In the genomic region with DNA sequence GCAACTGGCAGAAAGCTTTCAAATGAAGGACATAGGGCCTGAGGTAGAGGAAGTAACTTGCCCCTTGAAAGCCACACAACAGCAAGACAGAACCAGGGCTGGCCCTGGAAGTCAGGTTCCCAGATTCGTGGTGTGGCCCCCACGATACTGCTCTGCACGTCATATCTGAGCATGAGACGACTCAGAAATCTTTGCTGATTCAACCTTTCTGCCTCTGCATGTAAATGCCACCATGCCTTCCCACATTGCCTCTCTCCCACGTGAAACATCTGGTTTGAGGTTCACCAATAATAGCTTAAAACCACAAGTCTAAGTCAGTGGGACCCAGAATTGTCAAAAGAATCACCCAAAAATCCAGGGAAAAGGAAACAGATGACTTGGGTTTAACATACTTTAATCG, we compare ENCODE assay signal across 10 cellular contexts.
DNase-seq lines count a peak whose midpoint lies in the region; ATAC-seq and TF ChIP-seq lines count a peak whose summit lies in the region.
"Had no signal": no experiment of that assay in that cellular context is flagged by ENCODE, and none has a peak within 500 bp of the region (broad histone marks: within the 10 kb centered on the region; RNA-seq: fewer than 3 reads in every experiment).

No MANE protein-coding gene starts in this region.

- H3K4me2 ChIP-seq in mesenchymal stem cell (ENCODE audit: low read length, poor library complexity, severe bottlenecking), result no peak overlapping the region

- H3K27ac ChIP-seq in mesenchymal stem cell (ENCODE audit: low read length, poor library complexity, severe bottlenecking) (no peak overlapping the region), RWPE1 (no peak overlapping the region)

- no peak overlapping the region for H3K14ac ChIP-seq in mesenchymal stem cell (ENCODE audit: low read length in 2 of 2)

- H3K4me1 Mint-ChIP-seq in activated CD8-positive, alpha-beta T cell treated with anti-CD3 and anti-CD28 coated beads for 36 hours (ENCODE audit: low read depth), result peaks cover 94% of the 10 kb centered on the region

- no peak overlapping the region for H3K9ac ChIP-seq in mesenchymal stem cell (ENCODE audit: low read length)

- H4K91ac ChIP-seq in mesenchymal stem cell (ENCODE audit: low read length), result no peak overlapping the region

- no peak overlapping the region for H2AK5ac ChIP-seq in mesenchymal stem cell (ENCODE audit: low read length, severe bottlenecking)

- H3K27ac Mint-ChIP-seq in activated CD8-positive, alpha-beta T cell treated with anti-CD3 and anti-CD28 coated beads for 36 hours, result peak overlapping the region; percentile 73

- H4K8ac ChIP-seq in mesenchymal stem cell (ENCODE audit: low read length), result no peak overlapping the region

- ATAC-seq in HG02885 (IDR thresholded peaks at IDR 0.05; ENCODE audit: poor library complexity, unreplicated experiment), result peak; percentile 17
- peak; percentile 22 for ATAC-seq in activated CD8-positive, alpha-beta T cell treated with anti-CD3 and anti-CD28 coated beads for 36 hours

- peaks cover 15% of the 10 kb centered on the region for H3K9me3 Mint-ChIP-seq in activated CD8-positive, alpha-beta T cell treated with anti-CD3 and anti-CD28 coated beads for 36 hours

- H3K27me3 Mint-ChIP-seq in activated CD8-positive, alpha-beta T cell treated with anti-CD3 and anti-CD28 coated beads for 36 hours, result no peaks in the 10 kb centered on the region

- peaks cover 6% of the 10 kb centered on the region for H3K36me3 Mint-ChIP-seq in activated CD8-positive, alpha-beta T cell treated with anti-CD3 and anti-CD28 coated beads for 36 hours (ENCODE audit: low read depth)

- H3K18ac ChIP-seq in mesenchymal stem cell (ENCODE audit: low read depth in 1 of 2, low read length in 2 of 2), result peak overlapping the region; percentile 56 to 70

- peaks cover 3% of the 10 kb centered on the region for H3K4me1 ChIP-seq in mesenchymal stem cell (ENCODE audit: control insufficient read depth, insufficient read depth, low read depth, low read length)

- peak overlapping the region; percentile 13 for H3K4me3 Mint-ChIP-seq in activated CD8-positive, alpha-beta T cell treated with anti-CD3 and anti-CD28 coated beads for 36 hours

- H2BK15ac ChIP-seq in mesenchymal stem cell (ENCODE audit: low read depth, poor library complexity, severe bottlenecking), result no peak overlapping the region

- H2BK12ac ChIP-seq in mesenchymal stem cell (ENCODE audit: low read length in 2 of 2), result peak overlapping the region; percentile 51 to 60

- H3K36me3 ChIP-seq in mesenchymal stem cell (ENCODE audit: control insufficient read depth in 1 of 2, insufficient read depth in 2 of 2, low read depth in 1 of 2, low read length in 2 of 2), result no peaks in the 10 kb centered on the region

- no peak overlapping the region for H2BK5ac ChIP-seq in mesenchymal stem cell (ENCODE audit: low read depth, low read length, poor library complexity, severe bottlenecking)

- intact Hi-C loops in activated CD8-positive, alpha-beta T cell treated with anti-CD3 and anti-CD28 coated beads for 36 hours (cut with micrococcal nuclease), result loop anchor here (5.0 to 10.0 kb wide), 5 partner anchors 55 to 498 kb away; partner anchors contain the start of gene TRIB2

- POLR2A ChIA-PET in activated CD8-positive, alpha-beta T cell treated with anti-CD3 and anti-CD28 coated beads for 36 hours (lab: Charles Lee), result interaction anchor here (1.0 to 2.8 kb wide), 2 partner anchors 11 to 54 kb away, joined by 4 to 6 read pairs; no protein-coding TSS in a partner anchor
- POLR2A ChIA-PET in RWPE1 (lab: Yijun Ruan, JAX; ENCODE audit: low non-redundant PET), result no interaction called here

- no peak overlapping the region for H2AFZ ChIP-seq in mesenchymal stem cell (ENCODE audit: low read depth, low read length)

- CTCF ChIA-PET in activated CD8-positive, alpha-beta T cell treated with anti-CD3 and anti-CD28 coated beads for 36 hours (lab: Charles Lee), result no interaction called here
- CTCF ChIA-PET in RWPE1 (lab: Yijun Ruan, JAX), result no interaction called here

- no peaks in the 10 kb centered on the region for H3K27me3 ChIP-seq in mesenchymal stem cell (ENCODE audit: control insufficient read depth in 1 of 2, insufficient read depth in 1 of 2, low read length in 2 of 2)

- no peak overlapping the region for H3K23ac ChIP-seq in mesenchymal stem cell (ENCODE audit: low read length in 2 of 2)

- no peak overlapping the region for H3K4ac ChIP-seq in mesenchymal stem cell (ENCODE audit: low read depth in 1 of 2, low read length in 2 of 2)

- H3K4me3 ChIP-seq in AG09309 (ENCODE audit: control insufficient read depth, low read depth, low read length), result no peak overlapping the region
- no peak overlapping the region for H3K4me3 ChIP-seq in mesenchymal stem cell (ENCODE audit: insufficient read depth in 1 of 2, low read depth in 1 of 2, low read length in 2 of 2)

- H3K79me1 ChIP-seq in mesenchymal stem cell (replicated peaks; ENCODE audit: low read length, poor library complexity, severe bottlenecking), result no peaks in the 10 kb centered on the region

- H2BK120ac ChIP-seq in mesenchymal stem cell (ENCODE audit: low read depth, low read length), result peak overlapping the region; percentile 59

- DNase-seq in AG09309 (ENCODE audit: low read depth) (peak; percentile 77), mesenchymal stem cell (no peak), NCI-H1048 (lab: John Stamatoyannopoulos, UW) (no peak), RWPE1 (ENCODE audit: low spot score) (no peak), mesenteric fat pad (ENCODE audit: low spot score) (no peak), A172 (ENCODE audit: low spot score) (no peak)
- DNase-seq in activated CD8-positive, alpha-beta T cell treated with anti-CD3 and anti-CD28 coated beads for 36 hours, result peak; percentile 71
- DNase-seq: hippocampal formation, NCI-H146 had no signal

- WGBS in mesenchymal stem cell, result 93% methylated on average over 6 of the region's 6 CpGs

- TF ChIP-seq CTCF in AG09309 (IDR thresholded peaks at IDR 0.05; ENCODE audit: control insufficient read depth, insufficient read depth, low read depth, low read length, missing control alignments), result no peak
- TF ChIP-seq CTCF in activated CD8-positive, alpha-beta T cell treated with anti-CD3 and anti-CD28 coated beads for 36 hours (IDR thresholded peaks at IDR 0.05), result no peak
- no peak for TF ChIP-seq CTCF in RWPE1 (conservative IDR thresholded peaks at IDR 0.05; ENCODE audit: low read depth)

- no peaks in the 10 kb centered on the region for H3K9me3 ChIP-seq in mesenchymal stem cell (ENCODE audit: control insufficient read depth, low read length)

Comparison
In these comparisons a context has a peak if more than half of its experiments do, and no peak if none do; other contexts are left out.
1. DNase-seq: peak in AG09309 (single experiment) and activated CD8-positive, alpha-beta T cell treated with anti-CD3 and anti-CD28 coated beads for 36 hours (single experiment); none in mesenchymal stem cell (single experiment), NCI-H1048 (single experiment), RWPE1 (single experiment), mesenteric fat pad (single experiment) and A172 (single experiment).